ENCODE assay signal across 9 cellular contexts in the genomic region with DNA sequence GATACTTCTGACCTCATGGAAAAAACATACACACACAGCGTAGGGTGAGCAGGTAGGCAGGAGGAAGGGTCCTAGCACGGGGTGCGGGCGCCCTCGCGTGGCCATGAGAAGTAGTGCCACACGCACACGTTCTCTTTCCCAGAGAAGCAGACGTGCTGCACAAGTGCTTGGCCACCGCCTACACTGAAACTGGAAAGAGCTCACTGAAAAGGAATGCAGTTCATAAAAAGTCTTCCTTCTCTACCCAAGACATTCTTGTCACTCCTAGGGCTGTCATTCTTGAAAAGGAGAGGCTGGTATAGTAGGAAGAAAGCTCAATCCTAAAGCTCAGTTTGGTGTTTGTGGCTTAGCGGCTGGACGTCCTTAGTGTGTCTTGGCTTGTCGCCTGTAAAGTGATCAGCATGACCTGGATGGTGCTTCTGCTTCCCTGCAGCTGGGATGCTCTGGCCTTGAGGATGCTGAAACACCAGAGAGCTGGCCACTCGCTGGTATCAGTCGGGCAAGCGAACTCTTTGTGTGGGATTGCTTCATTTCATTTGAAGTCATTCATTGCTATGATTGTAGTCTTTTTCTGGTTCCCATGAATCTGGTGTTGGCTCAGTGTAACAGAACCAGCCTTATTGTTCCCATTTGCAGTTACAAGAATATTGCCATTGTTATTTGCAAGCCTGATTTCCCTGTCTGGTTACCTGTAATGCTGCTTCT.
A peak's percentile ranks its signal among the peaks of the same experiment; 100 is the strongest.
DNase-seq lines count a peak whose midpoint lies in the region; ATAC-seq, FAIRE-seq and TF ChIP-seq lines count a peak whose summit lies in the region.
"Had no signal": no experiment of that assay in that cellular context is flagged by ENCODE, and none has a peak within 500 bp of the region (broad histone marks: within the 10 kb centered on the region; RNA-seq: fewer than 3 reads in every experiment).

No MANE protein-coding gene starts in this region.

- no peak overlapping the region for H3K27ac Mint-ChIP-seq in activated T-cell treated with anti-CD3 and anti-CD28 coated beads, Interleukin-2, amount 50 U/mL, for 24 hours
- H3K27ac Mint-ChIP-seq in stimulated activated memory B cell treated with anti-CD40 and anti-IgM and Interleukin-4, amounts not matched to agents 10 μg/mL and 1 μg/mL and 100 μg/mL, for 72 hours: no peak overlapping the region
- H3K27ac Mint-ChIP-seq: T-helper 1 cell treated with Interleukin-12 subunit alpha and Interleukin-12 subunit beta and Interleukin-4 antibody, amounts not matched to agents 30 μg/mL and 1 μg/mL, for 36 hours had no signal

- H3K9me3 Mint-ChIP-seq in activated T-cell treated with anti-CD3 and anti-CD28 coated beads, Interleukin-2, amount 50 U/mL, for 24 hours: no peaks in the 10 kb centered on the region
- H3K9me3 Mint-ChIP-seq in stimulated activated memory B cell treated with anti-CD40 and anti-IgM and Interleukin-4, amounts not matched to agents 10 μg/mL and 1 μg/mL and 100 μg/mL, for 72 hours: no peaks in the 10 kb centered on the region
- H3K9me3 Mint-ChIP-seq: T-helper 1 cell treated with Interleukin-12 subunit alpha and Interleukin-12 subunit beta and Interleukin-4 antibody, amounts not matched to agents 30 μg/mL and 1 μg/mL, for 36 hours had no signal

- no peak overlapping the region for H3K4me3 Mint-ChIP-seq in activated T-cell treated with anti-CD3 and anti-CD28 coated beads, Interleukin-2, amount 50 U/mL, for 24 hours
- H3K4me3 Mint-ChIP-seq in stimulated activated memory B cell treated with anti-CD40 and anti-IgM and Interleukin-4, amounts not matched to agents 10 μg/mL and 1 μg/mL and 100 μg/mL, for 72 hours: no peak overlapping the region
- H3K4me3 Mint-ChIP-seq: T-helper 1 cell treated with Interleukin-12 subunit alpha and Interleukin-12 subunit beta and Interleukin-4 antibody, amounts not matched to agents 30 μg/mL and 1 μg/mL, for 36 hours had no signal

- TF ChIP-seq CTCF in C4-2B (conservative IDR thresholded peaks at IDR 0.05) (peak; percentile 98), pancreas (IDR thresholded peaks at IDR 0.05) (peak; percentile 82 to 94 (median 88))

- no peaks in the 10 kb centered on the region for H3K36me3 Mint-ChIP-seq in activated T-cell treated with anti-CD3 and anti-CD28 coated beads, Interleukin-2, amount 50 U/mL, for 24 hours (ENCODE audit: low read depth)
- no peaks in the 10 kb centered on the region for H3K36me3 Mint-ChIP-seq in stimulated activated memory B cell treated with anti-CD40 and anti-IgM and Interleukin-4, amounts not matched to agents 10 μg/mL and 1 μg/mL and 100 μg/mL, for 72 hours

- intact Hi-C loops in pancreas (cut with DNase I): loop anchor here in 2 of 3 donors (5.0 to 10.0 kb wide), 2 partner anchors 612 to 749 kb away; no protein-coding TSS in a partner anchor

- H3K27me3 ChIP-seq in pancreas: no peaks in the 10 kb centered on the region

- no peaks in the 10 kb centered on the region for H3K4me1 ChIP-seq in pancreas

- ATAC-seq in HG02885 (IDR thresholded peaks at IDR 0.05; ENCODE audit: poor library complexity, unreplicated experiment) (peak; percentile 89), pancreas (peak; percentile 91 to 97 (median 96))
- no peak for ATAC-seq in stimulated activated memory B cell treated with anti-CD40 and anti-IgM and Interleukin-4, amounts not matched to agents 10 μg/mL and 1 μg/mL and 100 μg/mL, for 72 hours

- H3K4me1 Mint-ChIP-seq in activated T-cell treated with anti-CD3 and anti-CD28 coated beads, Interleukin-2, amount 50 U/mL, for 24 hours (ENCODE audit: low read depth): no peaks in the 10 kb centered on the region
- no peaks in the 10 kb centered on the region for H3K4me1 Mint-ChIP-seq in stimulated activated memory B cell treated with anti-CD40 and anti-IgM and Interleukin-4, amounts not matched to agents 10 μg/mL and 1 μg/mL and 100 μg/mL, for 72 hours

- H3K27me3 Mint-ChIP-seq in activated T-cell treated with anti-CD3 and anti-CD28 coated beads, Interleukin-2, amount 50 U/mL, for 24 hours: no peaks in the 10 kb centered on the region
- H3K27me3 Mint-ChIP-seq in stimulated activated memory B cell treated with anti-CD40 and anti-IgM and Interleukin-4, amounts not matched to agents 10 μg/mL and 1 μg/mL and 100 μg/mL, for 72 hours: no peaks in the 10 kb centered on the region

- H3K27ac ChIP-seq in C4-2B (no peak overlapping the region), pancreas (no peak overlapping the region)

- peak; percentile 80 for FAIRE-seq in GM18507 (lab: Jason Lieb, UNC)
- FAIRE-seq in pancreas (lab: Jason Lieb, UNC): no peak

- no peak overlapping the region for H3K4me3 ChIP-seq in pancreas

- H3K36me3 ChIP-seq in pancreas: no peaks in the 10 kb centered on the region

- no peaks in the 10 kb centered on the region for H3K9me3 ChIP-seq in pancreas

- WGBS in pancreas, 2 donors: 22 to 27% methylated on average over 16 of the region's 16 CpGs

- DNase-seq in GM18507 (ENCODE audit: extremely low spot score, insufficient read length, low read depth) (peak; percentile 36), NCI-H2029 (lab: John Stamatoyannopoulos, UW) (peak; percentile 25), foreskin melanocyte (peak; percentile 44), pancreas (peak; percentile 32 to 89 (median 74))
- peak; percentile 53 for DNase-seq in activated T-cell treated with anti-CD3 and anti-CD28 coated beads, Interleukin-2, amount 50 U/mL, for 24 hours
